In the genomic region with DNA sequence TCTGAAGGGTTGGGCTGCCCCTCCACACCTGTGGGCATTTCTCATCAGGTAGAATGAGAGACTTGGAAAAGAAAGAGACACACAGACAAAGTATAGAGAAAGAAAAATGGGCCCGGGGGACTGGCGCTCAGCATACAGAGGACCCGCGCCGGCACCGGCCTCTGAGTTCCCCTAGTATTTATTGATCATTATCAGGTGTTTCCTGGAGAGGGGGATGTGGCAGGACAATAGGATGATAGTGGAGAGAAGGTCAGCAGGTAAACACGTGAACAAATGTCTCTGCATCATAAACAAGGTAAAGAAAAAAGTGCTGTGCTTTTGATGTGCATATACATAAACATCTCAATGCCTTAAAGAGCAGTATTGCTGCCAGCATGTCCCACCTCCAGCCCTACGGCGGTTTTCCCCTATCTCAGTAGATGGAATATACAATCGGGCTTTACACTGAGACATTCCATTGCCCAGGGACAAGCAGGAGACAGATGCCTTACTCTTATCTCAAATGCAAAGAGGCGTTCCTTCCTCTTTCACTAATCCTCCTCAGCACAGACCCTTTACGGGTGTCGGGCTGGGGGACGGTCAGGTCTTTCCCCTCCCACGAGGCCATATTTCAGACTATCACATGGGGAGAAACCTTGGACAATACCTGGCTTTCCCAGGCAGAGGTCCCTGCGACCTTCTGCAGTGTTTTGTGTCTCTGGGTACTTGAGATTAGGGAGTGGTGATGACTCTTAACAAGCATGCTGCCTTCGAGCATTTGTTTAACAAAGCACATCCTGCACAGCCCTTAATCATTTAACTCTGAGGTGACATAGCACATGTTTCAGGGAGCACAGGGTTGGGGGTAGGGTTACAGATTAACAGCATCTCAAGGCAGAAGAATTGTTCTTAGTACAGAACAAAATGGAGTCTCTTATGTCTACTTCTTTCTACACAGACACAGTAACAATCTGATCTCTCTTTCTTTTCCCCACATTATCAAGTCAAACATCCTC, we compare ENCODE assay signal across 1 cellular context.
TF ChIP-seq lines count a peak whose summit lies in the region.
"Not testable (repeated sequence)": the region's sequence is repeated elsewhere in the genome, so short reads cannot be mapped to it uniquely, and the experiment has no call there.

No MANE protein-coding gene starts in this region.

TF ChIP-seq in K562, 482 proteins besides CTCF, POLR2A, EP300 and RAD21 (continued from another document):
- TF ChIP-seq, protein P1, sequence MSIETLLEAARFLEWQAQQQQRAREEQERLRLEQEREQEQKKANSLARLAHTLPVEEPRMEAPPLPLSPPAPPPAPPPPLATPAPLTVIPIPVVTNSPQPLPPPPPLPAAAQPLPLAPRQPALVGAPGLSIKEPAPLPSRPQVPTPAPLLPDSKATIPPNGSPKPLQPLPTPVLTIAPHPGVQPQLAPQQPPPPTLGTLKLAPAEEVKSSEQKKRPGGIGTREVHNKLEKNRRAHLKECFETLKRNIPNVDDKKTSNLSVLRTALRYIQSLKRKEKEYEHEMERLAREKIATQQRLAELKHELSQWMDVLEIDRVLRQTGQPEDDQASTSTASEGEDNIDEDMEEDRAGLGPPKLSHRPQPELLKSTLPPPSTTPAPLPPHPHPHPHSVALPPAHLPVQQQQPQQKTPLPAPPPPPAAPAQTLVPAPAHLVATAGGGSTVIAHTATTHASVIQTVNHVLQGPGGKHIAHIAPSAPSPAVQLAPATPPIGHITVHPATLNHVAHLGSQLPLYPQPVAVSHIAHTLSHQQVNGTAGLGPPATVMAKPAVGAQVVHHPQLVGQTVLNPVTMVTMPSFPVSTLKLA (conservative IDR thresholded peaks at IDR 0.05), result peak; percentile 70 to 81
- TF ChIP-seq CC2D1A (IDR thresholded peaks at IDR 0.05), result peak; percentile 36; the same call in 1 of the 2 replicates
- TF ChIP-seq, protein P2, sequence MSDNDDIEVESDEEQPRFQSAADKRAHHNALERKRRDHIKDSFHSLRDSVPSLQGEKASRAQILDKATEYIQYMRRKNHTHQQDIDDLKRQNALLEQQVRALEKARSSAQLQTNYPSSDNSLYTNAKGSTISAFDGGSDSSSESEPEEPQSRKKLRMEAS (CRISPR knock-in tag; IDR thresholded peaks at IDR 0.05), result peak; percentile 88
- peak; percentile 58 for TF ChIP-seq CXXC5 (CRISPR knock-in tag; IDR thresholded peaks at IDR 0.05)
- peak; percentile 15; the same call in 1 of the 2 replicates for TF ChIP-seq MAFG (tag; conservative IDR thresholded peaks at IDR 0.05)
- peak; percentile 28 to 36; a peak in 1 of 4 replicates for TF ChIP-seq NRF1 (conservative IDR thresholded peaks at IDR 0.05 in 1 of 2, IDR thresholded peaks at IDR 0.05 in 1 of 2)
- 0 out of 2 replicates have a peak, but pooled peaks have one; percentile 48 for TF ChIP-seq EP400 (IDR thresholded peaks at IDR 0.05)
- TF ChIP-seq HDAC2 (IDR thresholded peaks at IDR 0.05), result peak; percentile 84; the same call in 1 of the 2 replicates
- 0 out of 2 replicates have a peak, but pooled peaks have one; percentile 29 for TF ChIP-seq TOE1 (IDR thresholded peaks at IDR 0.05; ENCODE audit: borderline replicate concordance)
- TF ChIP-seq TOE1 (CRISPR knock-in tag; IDR thresholded peaks at IDR 0.05; ENCODE audit: borderline replicate concordance, low read depth); NR4A1 (CRISPR knock-in tag; IDR thresholded peaks at IDR 0.05); TEAD4 (CRISPR knock-in tag; IDR thresholded peaks at IDR 0.05; ENCODE audit: borderline replicate concordance): not testable (repeated sequence)
- TF ChIP-seq ESRRA (IDR thresholded peaks at IDR 0.05; ENCODE audit: borderline replicate concordance, low read depth), result peak; percentile 46; the same call in 1 of the 2 replicates
- 0 out of 2 replicates have a peak, but pooled peaks have one; percentile 27 for TF ChIP-seq ATF7 (IDR thresholded peaks at IDR 0.05)
- TF ChIP-seq, protein P3, sequence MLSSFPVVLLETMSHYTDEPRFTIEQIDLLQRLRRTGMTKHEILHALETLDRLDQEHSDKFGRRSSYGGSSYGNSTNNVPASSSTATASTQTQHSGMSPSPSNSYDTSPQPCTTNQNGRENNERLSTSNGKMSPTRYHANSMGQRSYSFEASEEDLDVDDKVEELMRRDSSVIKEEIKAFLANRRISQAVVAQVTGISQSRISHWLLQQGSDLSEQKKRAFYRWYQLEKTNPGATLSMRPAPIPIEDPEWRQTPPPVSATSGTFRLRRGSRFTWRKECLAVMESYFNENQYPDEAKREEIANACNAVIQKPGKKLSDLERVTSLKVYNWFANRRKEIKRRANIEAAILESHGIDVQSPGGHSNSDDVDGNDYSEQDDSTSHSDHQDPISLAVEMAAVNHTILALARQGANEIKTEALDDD (IDR thresholded peaks at IDR 0.05), result peak; percentile 70
- TF ChIP-seq THRAP3 (IDR thresholded peaks at IDR 0.05; ENCODE audit: borderline replicate concordance), result 0 out of 2 replicates have a peak, but pooled peaks have one; percentile 43
- 0 out of 2 replicates have a peak, but pooled peaks have one; percentile 50 for TF ChIP-seq ETV5 (CRISPR knock-in tag; IDR thresholded peaks at IDR 0.05; ENCODE audit: low read depth)
- TF ChIP-seq, protein P4, sequence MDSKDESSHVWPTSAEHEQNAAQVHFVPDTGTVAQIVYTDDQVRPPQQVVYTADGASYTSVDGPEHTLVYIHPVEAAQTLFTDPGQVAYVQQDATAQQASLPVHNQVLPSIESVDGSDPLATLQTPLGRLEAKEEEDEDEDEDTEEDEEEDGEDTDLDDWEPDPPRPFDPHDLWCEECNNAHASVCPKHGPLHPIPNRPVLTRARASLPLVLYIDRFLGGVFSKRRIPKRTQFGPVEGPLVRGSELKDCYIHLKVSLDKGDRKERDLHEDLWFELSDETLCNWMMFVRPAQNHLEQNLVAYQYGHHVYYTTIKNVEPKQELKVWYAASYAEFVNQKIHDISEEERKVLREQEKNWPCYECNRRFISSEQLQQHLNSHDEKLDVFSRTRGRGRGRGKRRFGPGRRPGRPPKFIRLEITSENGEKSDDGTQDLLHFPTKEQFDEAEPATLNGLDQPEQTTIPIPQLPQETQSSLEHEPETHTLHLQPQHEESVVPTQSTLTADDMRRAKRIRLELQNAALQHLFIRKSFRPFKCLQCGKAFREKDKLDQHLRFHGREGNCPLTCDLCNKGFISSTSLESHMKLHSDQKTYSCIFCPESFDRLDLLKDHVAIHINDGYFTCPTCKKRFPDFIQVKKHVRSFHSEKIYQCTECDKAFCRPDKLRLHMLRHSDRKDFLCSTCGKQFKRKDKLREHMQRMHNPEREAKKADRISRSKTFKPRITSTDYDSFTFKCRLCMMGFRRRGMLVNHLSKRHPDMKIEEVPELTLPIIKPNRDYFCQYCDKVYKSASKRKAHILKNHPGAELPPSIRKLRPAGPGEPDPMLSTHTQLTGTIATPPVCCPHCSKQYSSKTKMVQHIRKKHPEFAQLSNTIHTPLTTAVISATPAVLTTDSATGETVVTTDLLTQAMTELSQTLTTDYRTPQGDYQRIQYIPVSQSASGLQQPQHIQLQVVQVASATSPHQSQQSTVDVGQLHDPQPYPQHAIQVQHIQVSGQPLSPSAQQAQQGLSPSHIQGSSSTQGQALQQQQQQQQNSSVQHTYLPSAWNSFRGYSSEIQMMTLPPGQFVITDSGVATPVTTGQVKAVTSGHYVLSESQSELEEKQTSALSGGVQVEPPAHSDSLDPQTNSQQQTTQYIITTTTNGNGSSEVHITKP (IDR thresholded peaks at IDR 0.05; ENCODE audit: partially characterized antibody), result peak; percentile 39
- 0 out of 2 replicates have a peak, but pooled peaks have one; percentile 7 for TF ChIP-seq ZNF41 (CRISPR knock-in tag; conservative IDR thresholded peaks at IDR 0.05)
- peak; percentile 81 for TF ChIP-seq ARID1B (IDR thresholded peaks at IDR 0.05)
- TF ChIP-seq SMARCE1 (IDR thresholded peaks at IDR 0.05), result peak; percentile 60; the same call in 1 of the 2 replicates
- TF ChIP-seq SMAD4 (CRISPR knock-in tag; conservative IDR thresholded peaks at IDR 0.05), result peak; percentile 63
- peak; percentile 60; the same call in 1 of the 2 replicates for TF ChIP-seq ETV1 (tag; conservative IDR thresholded peaks at IDR 0.05; ENCODE audit: low read depth)
- peak; percentile 82; the same call in 1 of the 2 replicates for TF ChIP-seq CTBP1 (IDR thresholded peaks at IDR 0.05; ENCODE audit: borderline replicate concordance)
- peak; percentile 15; the same call in 1 of the 2 replicates for TF ChIP-seq C11orf30 (IDR thresholded peaks at IDR 0.05; ENCODE audit: low read depth)
- 0 out of 4 replicates have a peak, but pooled peaks of 1 of the 2 experiments have one; percentile 13 for TF ChIP-seq MAZ (CRISPR knock-in tag; conservative IDR thresholded peaks at IDR 0.05 in 1 of 2, IDR thresholded peaks at IDR 0.05 in 1 of 2)
- peak; percentile 82 for TF ChIP-seq DPF2 (IDR thresholded peaks at IDR 0.05)
- peak; percentile 27; the same call in 1 of the 2 replicates for TF ChIP-seq MTA2 (IDR thresholded peaks at IDR 0.05; ENCODE audit: low read depth)
- TF ChIP-seq NR4A1 (tag; IDR thresholded peaks at IDR 0.05), result peak; percentile 87
- 0 out of 4 replicates have a peak, but pooled peaks of 1 of the 2 experiments have one; percentile 20 for TF ChIP-seq CSDE1 (IDR thresholded peaks at IDR 0.05)
- TF ChIP-seq BRD9 (IDR thresholded peaks at IDR 0.05; ENCODE audit: low read depth, partially characterized antibody), result peak; percentile 22
- TF ChIP-seq LEF1 (IDR thresholded peaks at IDR 0.05), result peak; percentile 49; the same call in 1 of the 2 replicates
- TF ChIP-seq NCOR1 (IDR thresholded peaks at IDR 0.05), result peak; percentile 62
- TF ChIP-seq, protein P5, sequence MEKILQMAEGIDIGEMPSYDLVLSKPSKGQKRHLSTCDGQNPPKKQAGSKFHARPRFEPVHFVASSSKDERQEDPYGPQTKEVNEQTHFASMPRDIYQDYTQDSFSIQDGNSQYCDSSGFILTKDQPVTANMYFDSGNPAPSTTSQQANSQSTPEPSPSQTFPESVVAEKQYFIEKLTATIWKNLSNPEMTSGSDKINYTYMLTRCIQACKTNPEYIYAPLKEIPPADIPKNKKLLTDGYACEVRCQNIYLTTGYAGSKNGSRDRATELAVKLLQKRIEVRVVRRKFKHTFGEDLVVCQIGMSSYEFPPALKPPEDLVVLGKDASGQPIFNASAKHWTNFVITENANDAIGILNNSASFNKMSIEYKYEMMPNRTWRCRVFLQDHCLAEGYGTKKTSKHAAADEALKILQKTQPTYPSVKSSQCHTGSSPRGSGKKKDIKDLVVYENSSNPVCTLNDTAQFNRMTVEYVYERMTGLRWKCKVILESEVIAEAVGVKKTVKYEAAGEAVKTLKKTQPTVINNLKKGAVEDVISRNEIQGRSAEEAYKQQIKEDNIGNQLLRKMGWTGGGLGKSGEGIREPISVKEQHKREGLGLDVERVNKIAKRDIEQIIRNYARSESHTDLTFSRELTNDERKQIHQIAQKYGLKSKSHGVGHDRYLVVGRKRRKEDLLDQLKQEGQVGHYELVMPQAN (IDR thresholded peaks at IDR 0.05; ENCODE audit: borderline replicate concordance), result 0 out of 2 replicates have a peak, but pooled peaks have one; percentile 29
- TF ChIP-seq TEAD4 (IDR thresholded peaks at IDR 0.05; ENCODE audit: low read length), result peak; percentile 47
- TF ChIP-seq, protein P6, sequence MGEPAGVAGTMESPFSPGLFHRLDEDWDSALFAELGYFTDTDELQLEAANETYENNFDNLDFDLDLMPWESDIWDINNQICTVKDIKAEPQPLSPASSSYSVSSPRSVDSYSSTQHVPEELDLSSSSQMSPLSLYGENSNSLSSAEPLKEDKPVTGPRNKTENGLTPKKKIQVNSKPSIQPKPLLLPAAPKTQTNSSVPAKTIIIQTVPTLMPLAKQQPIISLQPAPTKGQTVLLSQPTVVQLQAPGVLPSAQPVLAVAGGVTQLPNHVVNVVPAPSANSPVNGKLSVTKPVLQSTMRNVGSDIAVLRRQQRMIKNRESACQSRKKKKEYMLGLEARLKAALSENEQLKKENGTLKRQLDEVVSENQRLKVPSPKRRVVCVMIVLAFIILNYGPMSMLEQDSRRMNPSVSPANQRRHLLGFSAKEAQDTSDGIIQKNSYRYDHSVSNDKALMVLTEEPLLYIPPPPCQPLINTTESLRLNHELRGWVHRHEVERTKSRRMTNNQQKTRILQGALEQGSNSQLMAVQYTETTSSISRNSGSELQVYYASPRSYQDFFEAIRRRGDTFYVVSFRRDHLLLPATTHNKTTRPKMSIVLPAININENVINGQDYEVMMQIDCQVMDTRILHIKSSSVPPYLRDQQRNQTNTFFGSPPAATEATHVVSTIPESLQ (CRISPR knock-in tag; IDR thresholded peaks at IDR 0.05), result 0 out of 2 replicates have a peak, but pooled peaks have one; percentile 44
- TF ChIP-seq DMBX1 (CRISPR knock-in tag; IDR thresholded peaks at IDR 0.05; ENCODE audit: borderline replicate concordance), result peak; percentile 87
- peak; percentile 6 for TF ChIP-seq DACH1 (IDR thresholded peaks at IDR 0.05; ENCODE audit: partially characterized antibody)
- peak; percentile 26 for TF ChIP-seq HDAC3 (IDR thresholded peaks at IDR 0.05; ENCODE audit: borderline replicate concordance, partially characterized antibody)
- peak; percentile 72 for TF ChIP-seq MEIS2 (IDR thresholded peaks at IDR 0.05; ENCODE audit: partially characterized antibody)
- TF ChIP-seq TAL1 (IDR thresholded peaks at IDR 0.05), result peak; percentile 60; the same call in 1 of the 2 replicates
- TF ChIP-seq CBFA2T2 (conservative IDR thresholded peaks at IDR 0.05), result peak; percentile 80
- TF ChIP-seq, protein P7, sequence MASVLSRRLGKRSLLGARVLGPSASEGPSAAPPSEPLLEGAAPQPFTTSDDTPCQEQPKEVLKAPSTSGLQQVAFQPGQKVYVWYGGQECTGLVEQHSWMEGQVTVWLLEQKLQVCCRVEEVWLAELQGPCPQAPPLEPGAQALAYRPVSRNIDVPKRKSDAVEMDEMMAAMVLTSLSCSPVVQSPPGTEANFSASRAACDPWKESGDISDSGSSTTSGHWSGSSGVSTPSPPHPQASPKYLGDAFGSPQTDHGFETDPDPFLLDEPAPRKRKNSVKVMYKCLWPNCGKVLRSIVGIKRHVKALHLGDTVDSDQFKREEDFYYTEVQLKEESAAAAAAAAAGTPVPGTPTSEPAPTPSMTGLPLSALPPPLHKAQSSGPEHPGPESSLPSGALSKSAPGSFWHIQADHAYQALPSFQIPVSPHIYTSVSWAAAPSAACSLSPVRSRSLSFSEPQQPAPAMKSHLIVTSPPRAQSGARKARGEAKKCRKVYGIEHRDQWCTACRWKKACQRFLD (CRISPR knock-in tag; IDR thresholded peaks at IDR 0.05), result peak; percentile 78; the same call in 1 of the 2 replicates
- TF ChIP-seq ARID2 (IDR thresholded peaks at IDR 0.05), result 0 out of 2 replicates have a peak, but pooled peaks have one; percentile 28
- TF ChIP-seq HDAC1 (IDR thresholded peaks at IDR 0.05), result peak in 1 of 2 experiments; percentile 80; a peak in 2 of 4 replicates
- TF ChIP-seq, protein P8, sequence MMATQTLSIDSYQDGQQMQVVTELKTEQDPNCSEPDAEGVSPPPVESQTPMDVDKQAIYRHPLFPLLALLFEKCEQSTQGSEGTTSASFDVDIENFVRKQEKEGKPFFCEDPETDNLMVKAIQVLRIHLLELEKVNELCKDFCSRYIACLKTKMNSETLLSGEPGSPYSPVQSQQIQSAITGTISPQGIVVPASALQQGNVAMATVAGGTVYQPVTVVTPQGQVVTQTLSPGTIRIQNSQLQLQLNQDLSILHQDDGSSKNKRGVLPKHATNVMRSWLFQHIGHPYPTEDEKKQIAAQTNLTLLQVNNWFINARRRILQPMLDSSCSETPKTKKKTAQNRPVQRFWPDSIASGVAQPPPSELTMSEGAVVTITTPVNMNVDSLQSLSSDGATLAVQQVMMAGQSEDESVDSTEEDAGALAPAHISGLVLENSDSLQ (IDR thresholded peaks at IDR 0.05), result peak; percentile 46; the same call in 1 of the 2 replicates
- 0 out of 2 replicates have a peak, but pooled peaks have one; percentile 40 for TF ChIP-seq PHF21A (IDR thresholded peaks at IDR 0.05; ENCODE audit: borderline replicate concordance, low read depth)
